Comparison of ENCODE assay signal across 8 cellular contexts in genomic region chr19:1849132-1849474, GRCh38. TPM values are rescaled to one million over a fixed set of nuclear protein-coding genes. Genes with fewer than 3 reads are reported as not detected.
DNase-seq lines count a peak whose midpoint lies in the region; TF ChIP-seq lines count a peak whose summit lies in the region.

No MANE protein-coding gene starts in this region.

- H3K27ac ChIP-seq in thymus (ENCODE audit: low read depth) (peak overlapping the region; percentile 46), colonic mucosa (no peak overlapping the region)

- CTCF ChIA-PET in activated CD4-positive, alpha-beta memory T cell treated with anti-CD3 and anti-CD28 coated beads, Interleukin-2, amount 10 ng/mL, durations not matched to agents 7 days and 5 days (lab: Charles Lee): interaction anchor here (0.9 to 1.9 kb wide), 4 partner anchors 11 to 56 kb away, joined by 3 to 7 read pairs (median 4); no protein-coding TSS in a partner anchor

- 71% methylated on average over 5 of the region's 5 CpGs for WGBS in thymus

- H3K27me3 Mint-ChIP-seq in activated naive CD4-positive, alpha-beta T cell treated with anti-CD3 and anti-CD28 coated beads, Interleukin-2, amount 50 U/mL, for 24 hours: no peaks in the 10 kb centered on the region
- no peaks in the 10 kb centered on the region for H3K27me3 Mint-ChIP-seq in activated CD4-positive, alpha-beta memory T cell treated with anti-CD3 and anti-CD28 coated beads, Interleukin-2, amount 10 ng/mL, durations not matched to agents 7 days and 5 days
- H3K27me3 Mint-ChIP-seq in immature natural killer cell (ENCODE audit: low read depth in 3 of 3): peaks cover 11 to 39% (median 22%) of the 10 kb centered on the region in 3 donors

- H3K4me3 ChIP-seq in thymus (ENCODE audit: low read length) (no peak overlapping the region), colonic mucosa (no peak overlapping the region)

- no peak for TF ChIP-seq CTCF in colonic mucosa (IDR thresholded peaks at IDR 0.05)

- intact Hi-C loops in colonic mucosa (cut with DNase I): no loop called here

- POLR2A ChIA-PET in activated CD4-positive, alpha-beta memory T cell treated with anti-CD3 and anti-CD28 coated beads, Interleukin-2, amount 10 ng/mL, durations not matched to agents 7 days and 5 days (lab: Charles Lee): interaction anchor here (1.7 kb wide), 1 partner anchor 49 kb away, joined by 4 read pairs; no protein-coding TSS in a partner anchor

- H3K9ac ChIP-seq in colonic mucosa (ENCODE audit: low read depth in 2 of 2, low read length in 2 of 2): no peak overlapping the region

- peaks cover 15% of the 10 kb centered on the region for H3K36me3 ChIP-seq in thymus (ENCODE audit: control insufficient read depth, insufficient read depth)
- no peaks in the 10 kb centered on the region for H3K36me3 ChIP-seq in colonic mucosa

- no peaks in the 10 kb centered on the region for H3K9me3 Mint-ChIP-seq in activated naive CD4-positive, alpha-beta T cell treated with anti-CD3 and anti-CD28 coated beads, Interleukin-2, amount 50 U/mL, for 24 hours
- H3K9me3 Mint-ChIP-seq in activated CD4-positive, alpha-beta memory T cell treated with anti-CD3 and anti-CD28 coated beads, Interleukin-2, amount 10 ng/mL, durations not matched to agents 7 days and 5 days: no peaks in the 10 kb centered on the region
- H3K9me3 Mint-ChIP-seq in immature natural killer cell: no peaks in the 10 kb centered on the region

- no peaks in the 10 kb centered on the region for H3K27me3 ChIP-seq in thymus (ENCODE audit: control insufficient read depth, insufficient read depth)
- H3K27me3 ChIP-seq in colonic mucosa: no peaks in the 10 kb centered on the region

- peaks cover 45% of the 10 kb centered on the region for H3K4me1 ChIP-seq in thymus (ENCODE audit: control insufficient read depth, insufficient read depth, low read length)
- H3K4me1 ChIP-seq in colonic mucosa: peaks cover 15% of the 10 kb centered on the region

- H3K9me3 ChIP-seq in thymus (ENCODE audit: control insufficient read depth): no peaks in the 10 kb centered on the region
- no peaks in the 10 kb centered on the region for H3K9me3 ChIP-seq in colonic mucosa

- H3K36me3 Mint-ChIP-seq in activated naive CD4-positive, alpha-beta T cell treated with anti-CD3 and anti-CD28 coated beads, Interleukin-2, amount 50 U/mL, for 24 hours: no peaks in the 10 kb centered on the region
- peaks cover 4% of the 10 kb centered on the region for H3K36me3 Mint-ChIP-seq in activated CD4-positive, alpha-beta memory T cell treated with anti-CD3 and anti-CD28 coated beads, Interleukin-2, amount 10 ng/mL, durations not matched to agents 7 days and 5 days (ENCODE audit: low read depth)
- no peaks in the 10 kb centered on the region for H3K36me3 Mint-ChIP-seq in immature natural killer cell

- no peak for DNase-seq in activated naive CD4-positive, alpha-beta T cell (lab: John Stamatoyannopoulos, UW)
- DNase-seq in activated CD4-positive, alpha-beta memory T cell treated with anti-CD3 and anti-CD28 coated beads, Interleukin-2, amount 10 ng/mL, durations not matched to agents 7 days and 5 days: no peak
- no peak for DNase-seq in immature natural killer cell
- no peak for DNase-seq in activated effector memory CD4-positive, alpha-beta T cell treated with Interleukin-2 at 50 U/mL for 16 hours
- no peak for DNase-seq in stimulated activated CD4-positive, alpha-beta T cell treated with anti-CD3 and anti-CD28 coated beads, Interleukin-4, amount 100 ng/mL, for 24 hours
- DNase-seq in colonic mucosa: no peak

- peaks cover 65% of the 10 kb centered on the region for H3K4me1 Mint-ChIP-seq in activated naive CD4-positive, alpha-beta T cell treated with anti-CD3 and anti-CD28 coated beads, Interleukin-2, amount 50 U/mL, for 24 hours
- H3K4me1 Mint-ChIP-seq in activated CD4-positive, alpha-beta memory T cell treated with anti-CD3 and anti-CD28 coated beads, Interleukin-2, amount 10 ng/mL, durations not matched to agents 7 days and 5 days: peaks cover 57% of the 10 kb centered on the region
- peaks cover 46 to 61% of the 10 kb centered on the region in 2 donors for H3K4me1 Mint-ChIP-seq in immature natural killer cell

- no peak overlapping the region for H3K4me3 Mint-ChIP-seq in activated naive CD4-positive, alpha-beta T cell treated with anti-CD3 and anti-CD28 coated beads, Interleukin-2, amount 50 U/mL, for 24 hours
- no peak overlapping the region for H3K4me3 Mint-ChIP-seq in activated CD4-positive, alpha-beta memory T cell treated with anti-CD3 and anti-CD28 coated beads, Interleukin-2, amount 10 ng/mL, durations not matched to agents 7 days and 5 days
- peak overlapping the region in 4 of 5 donors; percentile 9 to 72 (median 67) for H3K4me3 Mint-ChIP-seq in immature natural killer cell

- peak overlapping the region; percentile 65 for H3K27ac Mint-ChIP-seq in activated naive CD4-positive, alpha-beta T cell treated with anti-CD3 and anti-CD28 coated beads, Interleukin-2, amount 50 U/mL, for 24 hours
- H3K27ac Mint-ChIP-seq in activated CD4-positive, alpha-beta memory T cell treated with anti-CD3 and anti-CD28 coated beads, Interleukin-2, amount 10 ng/mL, durations not matched to agents 7 days and 5 days: peak overlapping the region; percentile 69
- H3K27ac Mint-ChIP-seq in immature natural killer cell: peak overlapping the region; percentile 55 to 85 (median 78)

RNA-seq across cellular contexts. Expression of gene REXO1, which starts 0.8 kb away (rescaled TPM):
- total RNA-seq in activated CD4-positive, alpha-beta memory T cell treated with anti-CD3 and anti-CD28 coated beads, Interleukin-2, amount 10 ng/mL, durations not matched to agents 7 days and 5 days: 10 to 100 TPM; 46.5 to 47.5 TPM
- polyA plus RNA-seq in immature natural killer cell: 10 to 100 TPM in 1 of 3 donors, 1 to 10 TPM in 1, under 1 TPM in 1; 0.63 to 13.0 (median 4.5) TPM
- polyA plus RNA-seq in thymus: 28.7 TPM
- 10 to 100 TPM; 42.0 to 51.7 TPM for total RNA-seq in colonic mucosa

RNA-seq across cellular contexts. Expression of gene KLF16, which starts 14.3 kb away (rescaled TPM):
- total RNA-seq in activated CD4-positive, alpha-beta memory T cell treated with anti-CD3 and anti-CD28 coated beads, Interleukin-2, amount 10 ng/mL, durations not matched to agents 7 days and 5 days: 10 to 100 TPM; 24.6 to 25.7 TPM
- polyA plus RNA-seq in immature natural killer cell: under 1 TPM; 0.12 to 0.55 (median 0.49) TPM
- polyA plus RNA-seq in thymus: 8.4 TPM
- total RNA-seq in colonic mucosa: 10 to 100 TPM; 31.1 to 34.8 TPM

RNA-seq across cellular contexts. Expression of gene ABHD17A, which starts 36.2 kb away (rescaled TPM):
- total RNA-seq in activated CD4-positive, alpha-beta memory T cell treated with anti-CD3 and anti-CD28 coated beads, Interleukin-2, amount 10 ng/mL, durations not matched to agents 7 days and 5 days: 100 to 1,000 TPM; 255 to 259 TPM
- polyA plus RNA-seq in immature natural killer cell (100 to 1,000 TPM; 652 to 783 (median 741) TPM), thymus (90.4 TPM)
- 10 to 100 TPM; 53.3 to 78.5 TPM for total RNA-seq in colonic mucosa

RNA-seq across cellular contexts. Expression of gene ATP8B3, which starts 37.0 kb away (rescaled TPM):
- total RNA-seq in activated CD4-positive, alpha-beta memory T cell treated with anti-CD3 and anti-CD28 coated beads, Interleukin-2, amount 10 ng/mL, durations not matched to agents 7 days and 5 days: 10 to 100 TPM; 22.5 to 23.3 TPM
- 1 to 10 TPM; 1.7 to 3.3 (median 3.1) TPM for polyA plus RNA-seq in immature natural killer cell
- polyA plus RNA-seq in thymus: 3.6 TPM
- under 1 TPM; 0.15 to 0.42 TPM for total RNA-seq in colonic mucosa

RNA-seq across cellular contexts. Expression of gene ADAT3, which starts 56.1 kb away (rescaled TPM):
- 10 to 100 TPM; 13.3 to 15.5 TPM for total RNA-seq in activated CD4-positive, alpha-beta memory T cell treated with anti-CD3 and anti-CD28 coated beads, Interleukin-2, amount 10 ng/mL, durations not matched to agents 7 days and 5 days
- polyA plus RNA-seq in immature natural killer cell: 10 to 100 TPM in 1 of 3 donors, 1 to 10 TPM in 2; 2.1 to 10.0 (median 4.3) TPM
- polyA plus RNA-seq in thymus: 4.5 TPM
- total RNA-seq in colonic mucosa: 10 to 100 TPM; 14.2 to 24.7 TPM

Comparison
In these comparisons a context has a peak if more than half of its experiments do, and no peak if none do; other contexts are left out.
1. H3K4me3 Mint-ChIP-seq: peak in immature natural killer cell (4 of 5); none in activated naive CD4-positive, alpha-beta T cell treated with anti-CD3 and anti-CD28 coated beads, Interleukin-2, amount 50 U/mL, for 24 hours (single experiment) and activated CD4-positive, alpha-beta memory T cell treated with anti-CD3 and anti-CD28 coated beads, Interleukin-2, amount 10 ng/mL, durations not matched to agents 7 days and 5 days (single experiment).
2. Peak in every context shown above with its lines, with median percentiles within 50 percentile points of each other: H3K27ac Mint-ChIP-seq.